Comparison of ENCODE assay signal across 11 cellular contexts in genomic region chr2:29723255-29724001, GRCh38.
A peak's percentile ranks its signal among the peaks of the same experiment; 100 is the strongest.
DNase-seq lines count a peak whose midpoint lies in the region; ATAC-seq and TF ChIP-seq lines count a peak whose summit lies in the region.
"Had no signal": no experiment of that assay in that cellular context is flagged by ENCODE, and none has a peak within 500 bp of the region (broad histone marks: within the 10 kb centered on the region; RNA-seq: fewer than 3 reads in every experiment).

No MANE protein-coding gene starts in this region.

- H3K9me3 ChIP-seq in ascending aorta (no peaks in the 10 kb centered on the region), prostate gland (no peaks in the 10 kb centered on the region), spleen (no peaks in the 10 kb centered on the region)

- no peak for TF ChIP-seq POLR2A in prostate gland (IDR thresholded peaks at IDR 0.05)
- no peak for TF ChIP-seq POLR2A in spleen (IDR thresholded peaks at IDR 0.05)

- H3K36me3 ChIP-seq in ascending aorta: no peaks in the 10 kb centered on the region
- no peaks in the 10 kb centered on the region for H3K36me3 ChIP-seq in prostate gland
- H3K36me3 ChIP-seq in spleen: no peaks in the 10 kb centered on the region

- no peak overlapping the region for H3K27ac ChIP-seq in ascending aorta
- H3K27ac ChIP-seq in prostate gland: no peak overlapping the region
- H3K27ac ChIP-seq in spleen: no peak overlapping the region

- H3K4me3 ChIP-seq in ascending aorta (no peak overlapping the region), prostate gland (no peak overlapping the region), spleen (no peak overlapping the region)

- H3K4me1 ChIP-seq in ascending aorta (no peaks in the 10 kb centered on the region), prostate gland (replicated peaks) (no peaks in the 10 kb centered on the region), spleen (no peaks in the 10 kb centered on the region)

- intact Hi-C loops in ascending aorta (cut with DNase I) (no loop called here), prostate gland (cut with DNase I) (no loop called here), spleen (cut with DNase I; ENCODE audit: low total_unique reads) (no loop called here)

- TF ChIP-seq CTCF in ascending aorta (IDR thresholded peaks at IDR 0.05) (no peak), prostate gland (IDR thresholded peaks at IDR 0.05) (no peak), spleen (IDR thresholded peaks at IDR 0.05 in 8 of 11, conservative IDR thresholded peaks at IDR 0.05 in 3 of 11) (no peak)

- H3K27me3 ChIP-seq in ascending aorta (no peaks in the 10 kb centered on the region), prostate gland (replicated peaks; ENCODE audit: insufficient read depth) (no peaks in the 10 kb centered on the region), spleen (replicated peaks in 1 of 7) (peaks cover 0 to 3% (median 0%) of the 10 kb centered on the region in 7 donors)

- DNase-seq in DMS53 treated with DMSO at 0.1 percent for 48 hours (lab: John Stamatoyannopoulos, UW; ENCODE audit: unreplicated experiment) (peak; percentile 80), NCI-H526 (lab: John Stamatoyannopoulos, UW) (peak; percentile 46 to 56), ascending aorta (ENCODE audit: low spot score in 2 of 2) (no peak), ureter (ENCODE audit: low spot score) (no peak), prostate gland (ENCODE audit: low spot score) (no peak), spleen (no peak)
- DNase-seq: activated CD4-positive, alpha-beta T cell treated with anti-CD3 and anti-CD28 coated beads, Interleukin-2, amount 50 U/mL, for 1 hour; activated naive CD8-positive, alpha-beta T cell treated with anti-CD3 and anti-CD28 coated beads, Interleukin-2, amount 10 ng/mL, durations not matched to agents 7 days and 5 days; KG1 had no signal

- 36% methylated on average over 7 of the region's 7 CpGs for WGBS in prostate gland
- WGBS in spleen, 5 donors: 50 to 77% (median 62%) methylated on average over 7 of the region's 7 CpGs

- ATAC-seq in GM19397 (IDR thresholded peaks at IDR 0.05; ENCODE audit: unreplicated experiment): peak; percentile 64
- peak; percentile 93 for ATAC-seq in HG02938 (IDR thresholded peaks at IDR 0.05; ENCODE audit: unreplicated experiment)

Comparison
In these comparisons a context has a peak if more than half of its experiments do, and no peak if none do; other contexts are left out.
1. DNase-seq: peak in DMS53 treated with DMSO at 0.1 percent for 48 hours (single experiment) and NCI-H526 (2 of 2); none in ascending aorta (0 of 2), ureter (single experiment), prostate gland (single experiment) and spleen (single experiment).